ENCODE assay signal across 13 cellular contexts in the genomic region with DNA sequence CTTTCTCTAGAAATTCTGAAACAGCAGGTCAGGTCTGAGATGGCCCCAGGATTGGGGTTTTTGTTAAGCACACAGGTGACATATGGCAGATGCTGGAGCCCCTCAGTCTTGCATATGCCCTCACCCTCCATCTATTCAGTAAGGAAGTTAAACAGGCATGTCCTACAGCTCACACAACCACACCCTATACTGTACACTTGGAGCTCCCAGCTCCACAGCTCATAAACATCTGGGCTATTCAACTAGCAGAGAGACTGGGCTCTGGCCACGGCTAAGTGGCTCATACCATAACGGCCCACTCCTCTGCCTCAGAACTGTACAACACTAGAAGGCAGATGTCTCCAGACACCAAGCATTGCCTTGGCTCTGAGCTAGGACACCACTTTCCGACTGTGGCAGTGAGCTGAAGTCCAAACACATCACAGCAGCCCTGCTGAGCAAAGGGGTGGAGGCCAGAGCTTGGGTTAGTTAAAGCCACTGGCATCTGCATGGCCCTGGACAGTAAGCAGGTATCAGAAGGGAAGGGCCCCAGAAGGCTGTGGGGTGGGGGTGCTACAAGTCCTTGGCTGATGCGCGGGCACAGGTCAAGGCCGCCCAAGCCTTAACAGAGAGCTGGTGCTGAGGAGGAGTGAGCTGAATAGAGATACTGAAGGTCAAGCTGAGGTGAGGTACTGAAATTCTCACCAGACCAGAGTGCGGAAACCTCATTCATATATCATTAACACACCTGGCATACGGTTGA.
DNase-seq lines count a peak whose midpoint lies in the region; ATAC-seq and TF ChIP-seq lines count a peak whose summit lies in the region.
"Had no signal": no experiment of that assay in that cellular context is flagged by ENCODE, and none has a peak within 500 bp of the region (broad histone marks: within the 10 kb centered on the region; RNA-seq: fewer than 3 reads in every experiment).

No MANE protein-coding gene starts in this region.

- peaks cover 8% of the 10 kb centered on the region for H3K4me1 Mint-ChIP-seq in activated T-helper 1 cell treated with anti-CD3 and anti-CD28 coated beads, Interleukin-12 subunit alpha, Interleukin-12 subunit beta, Interleukin-2, Interleukin-4 antibody, amounts not matched to agents 30 ng/mL and 10 ng/mL and 1 ng/mL, durations not matched to agents 14 hours and 24 hours and 36 hours (ENCODE audit: low read depth)

- no peaks in the 10 kb centered on the region for H3K9me3 Mint-ChIP-seq in activated T-helper 1 cell treated with anti-CD3 and anti-CD28 coated beads, Interleukin-12 subunit alpha, Interleukin-12 subunit beta, Interleukin-2, Interleukin-4 antibody, amounts not matched to agents 30 ng/mL and 10 ng/mL and 1 ng/mL, durations not matched to agents 14 hours and 24 hours and 36 hours

- intact Hi-C loops in thyroid gland (cut with DNase I): no loop called here
- intact Hi-C loops in activated T-helper 1 cell treated with anti-CD3 and anti-CD28 coated beads, Interleukin-12 subunit alpha, Interleukin-12 subunit beta, Interleukin-2, Interleukin-4 antibody, amounts not matched to agents 30 ng/mL and 10 ng/mL and 1 ng/mL, durations not matched to agents 14 hours and 24 hours and 36 hours (cut with micrococcal nuclease): no loop called here

- no peak overlapping the region for H3K4me3 ChIP-seq in thyroid gland (replicated peaks in 1 of 3)
- H3K4me3 ChIP-seq: breast epithelium, tibial artery had no signal

- H3K36me3 Mint-ChIP-seq in activated T-helper 1 cell treated with anti-CD3 and anti-CD28 coated beads, Interleukin-12 subunit alpha, Interleukin-12 subunit beta, Interleukin-2, Interleukin-4 antibody, amounts not matched to agents 30 ng/mL and 10 ng/mL and 1 ng/mL, durations not matched to agents 14 hours and 24 hours and 36 hours (ENCODE audit: low read depth): peaks cover 2% of the 10 kb centered on the region
- H3K36me3 Mint-ChIP-seq: mesothelial cell of epicardium had no signal

- H3K27me3 Mint-ChIP-seq in activated T-helper 1 cell treated with anti-CD3 and anti-CD28 coated beads, Interleukin-12 subunit alpha, Interleukin-12 subunit beta, Interleukin-2, Interleukin-4 antibody, amounts not matched to agents 30 ng/mL and 10 ng/mL and 1 ng/mL, durations not matched to agents 14 hours and 24 hours and 36 hours (ENCODE audit: insufficient read depth): peaks cover 4% of the 10 kb centered on the region

- DNase-seq in thyroid gland (no peak), H4 (ENCODE audit: low spot score) (no peak), midbrain (lab: John Stamatoyannopoulos, UW) (no peak)
- DNase-seq in activated T-helper 1 cell treated with anti-CD3 and anti-CD28 coated beads, Interleukin-12 subunit alpha, Interleukin-12 subunit beta, Interleukin-2, Interleukin-4 antibody, amounts not matched to agents 30 ng/mL and 10 ng/mL and 1 ng/mL, durations not matched to agents 14 hours and 24 hours and 36 hours (ENCODE audit: low spot score): no peak
- DNase-seq: activated CD4-positive, alpha-beta T cell treated with anti-CD3 and anti-CD28 coated beads for 1 hour; tibial artery had no signal

- TF ChIP-seq CTCF in VCaP (conservative IDR thresholded peaks at IDR 0.05): no peak
- no peak for TF ChIP-seq CTCF in thyroid gland (IDR thresholded peaks at IDR 0.05)

- no peak overlapping the region for H3K27ac Mint-ChIP-seq in activated T-helper 1 cell treated with anti-CD3 and anti-CD28 coated beads, Interleukin-12 subunit alpha, Interleukin-12 subunit beta, Interleukin-2, Interleukin-4 antibody, amounts not matched to agents 30 ng/mL and 10 ng/mL and 1 ng/mL, durations not matched to agents 14 hours and 24 hours and 36 hours
- H3K27ac Mint-ChIP-seq: mesothelial cell of epicardium had no signal

- no peak for TF ChIP-seq POLR2A in thyroid gland (IDR thresholded peaks at IDR 0.05)

- 83 to 91% methylated on average over 6 to 8 of the region's 8 CpGs for WGBS in thyroid gland, 2 donors

- H3K27ac ChIP-seq in VCaP (peak overlapping the region; percentile 85), thyroid gland (no peak overlapping the region)
- H3K27ac ChIP-seq: breast epithelium, tibial artery had no signal

- H3K36me3 ChIP-seq in thyroid gland: no peaks in the 10 kb centered on the region
- H3K36me3 ChIP-seq: breast epithelium, tibial artery had no signal

- H3K4me3 Mint-ChIP-seq in activated T-helper 1 cell treated with anti-CD3 and anti-CD28 coated beads, Interleukin-12 subunit alpha, Interleukin-12 subunit beta, Interleukin-2, Interleukin-4 antibody, amounts not matched to agents 30 ng/mL and 10 ng/mL and 1 ng/mL, durations not matched to agents 14 hours and 24 hours and 36 hours: no peak overlapping the region
- H3K4me3 Mint-ChIP-seq: mesothelial cell of epicardium had no signal

- ATAC-seq in GM18498 (IDR thresholded peaks at IDR 0.05; ENCODE audit: unreplicated experiment) (peak; percentile 36), GM19455 (IDR thresholded peaks at IDR 0.05; ENCODE audit: unreplicated experiment) (peak; percentile 33), HG03064 (IDR thresholded peaks at IDR 0.05; ENCODE audit: low read depth, unreplicated experiment) (peak; percentile 50)
- ATAC-seq: SK-N-SH treated with all-trans-retinoic acid at 6 μM for 48 hours had no signal

- no peaks in the 10 kb centered on the region for H3K9me3 ChIP-seq in thyroid gland
- H3K9me3 ChIP-seq: breast epithelium, tibial artery had no signal

- H3K4me1 ChIP-seq in thyroid gland: no peaks in the 10 kb centered on the region
- H3K4me1 ChIP-seq: breast epithelium, tibial artery had no signal

- H3K27me3 ChIP-seq in thyroid gland: no peaks in the 10 kb centered on the region
- H3K27me3 ChIP-seq: breast epithelium, tibial artery had no signal
